9 cellular contexts compared by ENCODE assay signal in genomic region chr3:123286308-123287023, GRCh38.
DNase-seq lines count a peak whose midpoint lies in the region; ATAC-seq, FAIRE-seq and TF ChIP-seq lines count a peak whose summit lies in the region.
"Had no signal": no experiment of that assay in that cellular context is flagged by ENCODE, and none has a peak within 500 bp of the region (broad histone marks: within the 10 kb centered on the region; RNA-seq: fewer than 3 reads in every experiment).

No MANE protein-coding gene starts in this region.

- no peak for FAIRE-seq in kidney (lab: Jason Lieb, UNC)

- peak overlapping the region in 1 of 2 donors; percentile 79 for H3K27ac Mint-ChIP-seq in stimulated activated naive CD8-positive, alpha-beta T cell treated with anti-CD3 and anti-CD28 coated beads, Interleukin-15, amount 100 ng/mL, for 72 hours
- H3K27ac Mint-ChIP-seq: activated naive CD8-positive, alpha-beta T cell had no signal

- H3K9me2 ChIP-seq in PC-9 (ENCODE audit: insufficient read depth) = no peaks in the 10 kb centered on the region

- peak; percentile 92 for TF ChIP-seq CTCF in HFF-Myc (IDR thresholded peaks at IDR 0.05; ENCODE audit: low read depth, low read length, missing control alignments)
- peak; percentile 77 for TF ChIP-seq CTCF in PC-9 (conservative IDR thresholded peaks at IDR 0.05)
- peak; percentile 54 for TF ChIP-seq CTCF in kidney (IDR thresholded peaks at IDR 0.05; ENCODE audit: borderline replicate concordance, extremely low read depth, insufficient read depth)

- H3K4me3 ChIP-seq in HFF-Myc (replicated peaks; ENCODE audit: low read depth, low read length) = no peak overlapping the region
- H3K4me3 ChIP-seq in PC-9 = no peak overlapping the region
- H3K4me3 ChIP-seq in kidney (ENCODE audit: low read length in 2 of 2) = no peak overlapping the region

- H3K4me3 Mint-ChIP-seq in stimulated activated naive CD8-positive, alpha-beta T cell treated with anti-CD3 and anti-CD28 coated beads, Interleukin-15, amount 100 ng/mL, for 72 hours = no peak overlapping the region
- H3K4me3 Mint-ChIP-seq: activated naive CD8-positive, alpha-beta T cell had no signal

- BruUV-seq in PC-9 (replicated peaks; lab: Mats Ljungman, UMichigan) = no TSS peak

- no peaks in the 10 kb centered on the region for H3K27me3 ChIP-seq in PC-9 (ENCODE audit: insufficient read depth, low read depth)

- CTCF ChIA-PET in PC-9 (lab: Charles Lee) = interaction anchor here (0.7 kb wide), 1 partner anchor 490 kb away, joined by 17 read pairs; no protein-coding TSS in a partner anchor

- peaks cover 6% of the 10 kb centered on the region for H3K27me3 Mint-ChIP-seq in stimulated activated naive CD8-positive, alpha-beta T cell treated with anti-CD3 and anti-CD28 coated beads, Interleukin-15, amount 100 ng/mL, for 72 hours
- H3K27me3 Mint-ChIP-seq: activated naive CD8-positive, alpha-beta T cell had no signal

- no peak overlapping the region for H3K9ac ChIP-seq in kidney (ENCODE audit: low read length in 2 of 2)

- ATAC-seq in stimulated activated naive CD8-positive, alpha-beta T cell treated with anti-CD3 and anti-CD28 coated beads, Interleukin-15, amount 100 ng/mL, for 72 hours = peak; percentile 75

- H3F3A ChIP-seq in PC-9 (ENCODE audit: insufficient read depth, low read depth) = no peaks in the 10 kb centered on the region

- H2AFZ ChIP-seq in PC-9 = no peak overlapping the region

- H3K4me1 ChIP-seq in PC-9 (replicated peaks; ENCODE audit: insufficient read depth) (peaks cover 8% of the 10 kb centered on the region; the same call in 1 of the 2 replicates), kidney (ENCODE audit: control insufficient read depth in 1 of 2, insufficient read depth in 1 of 2, low read depth in 1 of 2, low read length in 2 of 2) (no peaks in the 10 kb centered on the region)

- intact Hi-C loops in PC-9 (cut with micrococcal nuclease; ENCODE audit: unreplicated experiment) = no loop called here
- intact Hi-C loops in kidney (cut with DNase I) = no loop called here

- H3K4me1 Mint-ChIP-seq in stimulated activated naive CD8-positive, alpha-beta T cell treated with anti-CD3 and anti-CD28 coated beads, Interleukin-15, amount 100 ng/mL, for 72 hours = no peaks in the 10 kb centered on the region

- H3K36me3 ChIP-seq in PC-9 (ENCODE audit: low read depth) (0 out of 2 replicates have a peak, but pooled peaks cover 3% of the 10 kb centered on the region), kidney (ENCODE audit: control insufficient read depth in 1 of 2, insufficient read depth in 2 of 2, low read length in 2 of 2) (peaks cover 2 to 7% of the 10 kb centered on the region in 2 donors)

- no peaks in the 10 kb centered on the region for H3K79me2 ChIP-seq in PC-9 (ENCODE audit: low read depth)

- POLR2A ChIA-PET in PC-9 (lab: Charles Lee; ENCODE audit: unreplicated experiment) = interaction anchor here (0.6 kb wide), 1 partner anchor 893 kb away, joined by 3 read pairs; no protein-coding TSS in a partner anchor

- peak; percentile 6 for DNase-seq in NCI-H2227 (lab: John Stamatoyannopoulos, UW; ENCODE audit: unreplicated experiment)
- DNase-seq in NCI-H2227 treated with DMSO at 0.1 percent for 48 hours (lab: John Stamatoyannopoulos, UW) = no peak
- peak; percentile 31 for DNase-seq in HFF-Myc (ENCODE audit: extremely low read depth, low read depth)
- peak; percentile 55 to 68 for DNase-seq in PC-9
- DNase-seq in brain pericyte (ENCODE audit: low read depth, low spot score) = peak; percentile 22
- DNase-seq in kidney = no peak
- DNase-seq in stimulated activated naive CD8-positive, alpha-beta T cell treated with anti-CD3 and anti-CD28 coated beads, Interleukin-15, amount 100 ng/mL, for 72 hours = peak; percentile 31 to 52
- DNase-seq in NCI-H2107 (lab: John Stamatoyannopoulos, UW) = no peak

- no peaks in the 10 kb centered on the region; the same call in none of the 2 replicates for H4K20me1 ChIP-seq in PC-9 (ENCODE audit: insufficient read depth)

- H3K4me2 ChIP-seq in PC-9 = 0 out of 2 replicates have a peak overlapping the region, but pooled peaks have one; percentile 28

- H3K27ac ChIP-seq in PC-9 (no peak overlapping the region), kidney (ENCODE audit: low read depth in 2 of 2, low read length in 2 of 2) (no peak overlapping the region)

- peaks cover 0 to 11% of the 10 kb centered on the region in 2 donors for H3K9me3 Mint-ChIP-seq in stimulated activated naive CD8-positive, alpha-beta T cell treated with anti-CD3 and anti-CD28 coated beads, Interleukin-15, amount 100 ng/mL, for 72 hours

- no peaks in the 10 kb centered on the region for H3K9me3 ChIP-seq in PC-9 (ENCODE audit: insufficient read depth, low read depth)
- no peaks in the 10 kb centered on the region for H3K9me3 ChIP-seq in kidney (ENCODE audit: control insufficient read depth in 1 of 2, low read length in 2 of 2)

Comparison
In these comparisons a context has a peak if more than half of its experiments do, and no peak if none do; other contexts are left out.
1. DNase-seq: peak in NCI-H2227 (single experiment), HFF-Myc (single experiment), PC-9 (2 of 2), brain pericyte (single experiment) and stimulated activated naive CD8-positive, alpha-beta T cell treated with anti-CD3 and anti-CD28 coated beads, Interleukin-15, amount 100 ng/mL, for 72 hours (2 of 2); none in NCI-H2227 treated with DMSO at 0.1 percent for 48 hours (single experiment), kidney (single experiment) and NCI-H2107 (single experiment).
2. Peak in every context shown above with its lines, with median percentiles within 50 percentile points of each other: CTCF ChIP-seq.